8 cellular contexts compared by ENCODE assay signal in the genomic region with DNA sequence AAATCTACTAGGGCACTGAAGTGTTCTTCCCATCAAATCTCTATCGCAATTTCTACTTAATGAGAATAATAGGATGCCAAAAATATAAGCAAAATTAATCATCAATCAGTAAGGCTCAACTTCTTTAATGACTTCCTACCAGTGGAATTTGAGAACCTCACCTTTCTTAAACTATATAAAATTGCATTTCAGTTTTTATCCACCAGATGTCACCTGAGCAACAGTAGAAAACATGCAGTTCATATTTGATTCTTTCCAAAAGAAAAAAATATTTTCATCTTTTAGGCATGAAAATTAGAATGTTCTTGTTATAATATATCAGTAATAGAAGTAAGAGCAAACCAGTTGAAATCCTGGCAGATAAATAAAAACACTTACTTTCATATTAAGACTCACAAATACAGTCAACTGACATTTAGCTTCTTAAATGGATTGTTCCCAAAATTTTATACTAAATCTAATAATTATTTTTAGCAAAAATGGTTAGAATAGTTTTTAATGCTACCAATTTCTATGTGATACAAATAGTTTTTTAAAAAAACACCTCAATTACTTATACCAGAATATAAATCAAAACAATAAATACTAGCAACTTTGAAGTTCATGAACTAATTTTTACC. TPM values are rescaled to one million over a fixed set of nuclear protein-coding genes. Genes with fewer than 3 reads are reported as not detected.
DNase-seq lines count a peak whose midpoint lies in the region; ATAC-seq and TF ChIP-seq lines count a peak whose summit lies in the region.

No MANE protein-coding gene starts in this region.

- no peak overlapping the region for H3K4ac ChIP-seq in mesendoderm (ENCODE audit: low read depth, low read length)

- H3K36me3 ChIP-seq in colonic mucosa (no peaks in the 10 kb centered on the region), mesendoderm (ENCODE audit: control insufficient read depth, insufficient read depth, low read length) (no peaks in the 10 kb centered on the region)

- no peaks in the 10 kb centered on the region for H3K9me3 ChIP-seq in colonic mucosa

- DNase-seq in AML-193 (lab: John Stamatoyannopoulos, UW) (peak; percentile 23 to 41), GM20000 (ENCODE audit: low spot score) (peak; percentile 20), NCI-H446 treated with DMSO at 0.1 percent for 48 hours (lab: John Stamatoyannopoulos, UW) (peak; percentile 4), colonic mucosa (no peak), mesendoderm (peak; percentile 40)

- ATAC-seq in GM21723 (IDR thresholded peaks at IDR 0.05; ENCODE audit: unreplicated experiment): no peak
- ATAC-seq in GM18505 (IDR thresholded peaks at IDR 0.05; ENCODE audit: unreplicated experiment): no peak
- ATAC-seq in GM21447 (IDR thresholded peaks at IDR 0.05; ENCODE audit: unreplicated experiment): no peak

- no peaks in the 10 kb centered on the region for H3K4me1 ChIP-seq in colonic mucosa
- no peaks in the 10 kb centered on the region for H3K4me1 ChIP-seq in mesendoderm (ENCODE audit: control insufficient read depth, low read depth, low read length)

- H3K79me1 ChIP-seq in mesendoderm (ENCODE audit: low read length): no peaks in the 10 kb centered on the region

- TF ChIP-seq CTCF in GM20000 (IDR thresholded peaks at IDR 0.05; ENCODE audit: extremely low read depth, missing control alignments) (peak; percentile 1), colonic mucosa (IDR thresholded peaks at IDR 0.05) (peak; percentile 69)

- H3K9ac ChIP-seq in colonic mucosa (ENCODE audit: low read depth in 2 of 2, low read length in 2 of 2) (no peak overlapping the region), mesendoderm (ENCODE audit: low read length) (no peak overlapping the region)

- no peak overlapping the region for H3K23ac ChIP-seq in mesendoderm (ENCODE audit: low read length)

- no peak overlapping the region for H4K5ac ChIP-seq in mesendoderm (ENCODE audit: low read length)

- H3K27ac ChIP-seq in colonic mucosa (no peak overlapping the region), mesendoderm (ENCODE audit: low read depth, low read length) (no peak overlapping the region)

- no peak overlapping the region for H2BK15ac ChIP-seq in mesendoderm (replicated peaks; ENCODE audit: low read depth)

- no CpG with 5 or more reads among the region's 1 CpG for WGBS in mesendoderm (ENCODE audit: extremely low coverage, insufficient coverage, low lambda C conversion rate)

- H3K4me3 ChIP-seq in colonic mucosa (no peak overlapping the region), mesendoderm (ENCODE audit: low read length) (no peak overlapping the region)

- no peak overlapping the region for H3K4me2 ChIP-seq in mesendoderm (ENCODE audit: low read length)

- intact Hi-C loops in colonic mucosa (cut with DNase I): loop anchor here (5.0 to 10.0 kb wide), 3 partner anchors 267 to 525 kb away; no protein-coding TSS in a partner anchor

- H3K56ac ChIP-seq in mesendoderm (ENCODE audit: low read length): no peak overlapping the region

- no peak overlapping the region for H2BK5ac ChIP-seq in mesendoderm (ENCODE audit: low read length)

- no peak overlapping the region for H4K8ac ChIP-seq in mesendoderm (ENCODE audit: low read depth, low read length)

- H3K18ac ChIP-seq in mesendoderm (ENCODE audit: low read length): no peak overlapping the region

- no peak for TF ChIP-seq POLR2A in GM18505 (IDR thresholded peaks at IDR 0.05; ENCODE audit: borderline replicate concordance, extremely low read depth, insufficient read depth, insufficient read length)

- H2BK120ac ChIP-seq in mesendoderm (ENCODE audit: low read depth, low read length): no peak overlapping the region

- H2AK5ac ChIP-seq in mesendoderm (ENCODE audit: low read length): no peak overlapping the region

- no peaks in the 10 kb centered on the region for H3K79me2 ChIP-seq in mesendoderm (ENCODE audit: control insufficient read depth, insufficient read depth, low read length)

- H3K27me3 ChIP-seq in colonic mucosa (no peaks in the 10 kb centered on the region), mesendoderm (ENCODE audit: insufficient read depth, low read length, poor library complexity) (no peaks in the 10 kb centered on the region)

RNA-seq across cellular contexts. Expression of gene CCDC112, which starts 13.4 kb away (rescaled TPM):
- total RNA-seq in colonic mucosa: 10 to 100 TPM in 1 of 2 donors, 1 to 10 TPM in 1; 7.6 to 10.5 TPM
- polyA plus RNA-seq in mesendoderm (2013, experiment 1 of 2): 36.5 TPM
- polyA plus RNA-seq in mesendoderm (2013, experiment 2 of 2): 38.3 TPM

RNA-seq across cellular contexts. Expression of gene PGGT1B, which starts 47.2 kb away (rescaled TPM):
- 10 to 100 TPM; 73.6 to 92.0 TPM for total RNA-seq in colonic mucosa
- polyA plus RNA-seq in mesendoderm (2013, experiment 1 of 2): 13.4 TPM
- polyA plus RNA-seq in mesendoderm (2013, experiment 2 of 2): 13.1 TPM
